1 cellular context compared by ENCODE assay signal in the genomic region with DNA sequence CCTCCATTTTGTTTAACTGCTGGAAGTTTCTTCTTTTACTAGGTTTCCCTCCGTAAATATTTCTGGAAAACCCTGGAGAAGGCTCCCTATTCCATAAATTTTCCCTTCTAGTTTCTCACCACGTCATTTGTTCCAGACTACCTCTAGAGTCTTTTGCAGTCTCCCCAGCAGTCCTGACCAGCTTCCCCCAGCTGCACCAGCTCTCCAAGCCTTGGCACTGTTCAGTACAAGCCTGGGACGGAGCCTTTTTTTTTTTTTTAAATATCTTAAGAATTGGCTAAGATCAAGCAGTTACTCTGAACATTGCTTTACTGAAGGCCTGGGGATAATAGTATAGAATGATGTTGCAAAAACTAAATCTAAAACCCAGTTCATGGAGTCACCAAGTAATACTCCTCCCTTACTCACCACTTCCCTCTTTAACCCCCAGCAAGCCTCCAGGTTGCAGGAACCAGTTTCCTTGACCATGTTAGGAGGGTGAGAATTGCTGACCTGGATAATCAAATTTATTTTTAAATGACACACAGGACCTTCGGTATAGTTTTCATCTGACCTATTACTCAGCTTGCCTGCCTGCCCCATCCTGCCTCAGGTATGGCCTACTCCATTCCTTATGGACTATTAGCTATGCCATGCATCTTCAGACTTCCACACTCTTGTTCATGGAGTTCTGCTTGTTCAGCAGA.
TF ChIP-seq lines count a peak whose summit lies in the region.

No MANE protein-coding gene starts in this region.

TF ChIP-seq in IMR-90, 13 proteins besides CTCF, POLR2A, EP300 and RAD21 (continued from another document):
- no peak for TF ChIP-seq BHLHE40 (IDR thresholded peaks at IDR 0.05; ENCODE audit: low read depth, low read length)
